13 cellular contexts compared by ENCODE assay signal in the genomic region with DNA sequence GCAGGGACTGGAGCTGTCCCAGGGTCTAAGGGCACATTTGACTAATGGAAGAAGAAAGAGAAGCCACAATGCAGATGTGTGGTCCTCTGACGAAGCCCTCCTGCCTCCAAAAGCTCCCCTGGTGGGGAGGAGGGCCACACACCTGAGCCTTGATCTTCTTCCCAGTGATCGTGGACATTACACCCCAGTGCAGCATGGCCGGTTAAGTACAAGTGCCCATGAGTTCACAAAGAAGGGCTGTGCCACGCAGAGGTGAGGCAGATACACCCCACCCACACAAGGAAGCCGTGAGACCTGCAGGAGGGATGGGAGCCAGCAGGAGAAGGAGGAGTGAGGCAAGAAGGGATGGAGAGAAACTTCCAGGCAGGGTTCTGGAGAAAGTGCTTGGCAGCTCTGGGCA.
"Had no signal": no experiment of that assay in that cellular context is flagged by ENCODE, and none has a peak within 500 bp of the region (broad histone marks: within the 10 kb centered on the region; RNA-seq: fewer than 3 reads in every experiment).

No MANE protein-coding gene starts in this region.

- H3K4me3 ChIP-seq: body of pancreas, left lung, pancreas, SJCRH30, tibial nerve had no signal

- H3K9me3 ChIP-seq: body of pancreas, pancreas, SJCRH30 had no signal

- ATAC-seq: activated naive CD4-positive, alpha-beta T cell treated with anti-CD3 and anti-CD28 coated beads, Interleukin-2, amount 50 U/mL, for 72 hours; body of pancreas; left lung; pancreas had no signal

- H3K36me3 ChIP-seq: left lung, pancreas, SJCRH30, tibial nerve had no signal

- H3K27ac Mint-ChIP-seq: activated naive CD4-positive, alpha-beta T cell treated with anti-CD3 and anti-CD28 coated beads, Interleukin-2, amount 50 U/mL, for 72 hours had no signal

- H3K4me1 Mint-ChIP-seq: central memory CD8-positive, alpha-beta T cell had no signal

- H3K27ac ChIP-seq: body of pancreas, left lung, pancreas, SJCRH30, tibial nerve had no signal

- H3K27me3 ChIP-seq: body of pancreas, pancreas, SJCRH30 had no signal

- H3K4me1 ChIP-seq: body of pancreas, left lung, pancreas, SJCRH30 had no signal

- H3K9me3 Mint-ChIP-seq: activated naive CD4-positive, alpha-beta T cell treated with anti-CD3 and anti-CD28 coated beads, Interleukin-2, amount 50 U/mL, for 72 hours; central memory CD8-positive, alpha-beta T cell had no signal

- DNase-seq: activated CD4-positive, alpha-beta T cell treated with anti-CD3 and anti-CD28 coated beads, Interleukin-2, amount 50 U/mL, for 48 hours; activated CD4-positive, CD25-positive, alpha-beta regulatory T cell treated with anti-CD3 and anti-CD28 coated beads, Interleukin-2, amount 50 U/mL, for 72 hours; amniotic stem cell; body of pancreas; dermis blood vessel endothelial cell; left lung; mesenchymal stem cell; pancreas; SJCRH30 had no signal

- H3K4me3 Mint-ChIP-seq: central memory CD8-positive, alpha-beta T cell; neural crest cell had no signal
